29 cellular contexts compared by ENCODE assay signal in the genomic region with DNA sequence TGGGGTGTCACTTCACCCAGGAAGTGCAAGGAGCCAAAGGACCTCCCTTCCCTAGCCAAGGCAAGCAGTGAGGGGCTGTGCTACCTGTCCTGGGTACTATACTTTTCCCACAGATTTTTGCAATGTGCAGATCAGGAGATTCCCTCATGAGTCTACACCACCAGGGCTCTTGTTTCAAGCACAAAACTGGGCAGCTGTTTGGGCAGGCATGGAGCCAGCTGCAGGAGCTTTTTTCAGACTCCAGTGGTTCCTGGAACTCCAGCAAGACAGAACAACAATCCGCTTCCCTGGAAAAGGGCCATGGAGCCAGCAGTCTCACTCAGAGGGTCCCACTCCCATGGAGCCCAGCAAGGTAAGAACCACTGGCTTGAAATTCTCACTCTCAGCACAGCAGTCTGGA.
"Had no signal": no experiment of that assay in that cellular context is flagged by ENCODE, and none has a peak within 500 bp of the region (broad histone marks: within the 10 kb centered on the region; RNA-seq: fewer than 3 reads in every experiment).

No MANE protein-coding gene starts in this region.

- H3K27ac Mint-ChIP-seq: stimulated activated effector memory CD8-positive, alpha-beta T cell treated with anti-CD3 and anti-CD28 coated beads, Interleukin-12 subunit alpha, Interleukin-12 subunit beta, amount 100 ng/mL, for 72 hours; stimulated activated memory B cell treated with anti-CD40 and anti-IgM and Interleukin-4, amounts not matched to agents 10 μg/mL and 1 μg/mL and 100 μg/mL, for 72 hours; stimulated activated naive B cell treated with anti-CD40 and anti-IgM and Interleukin-4, amounts not matched to agents 10 μg/mL and 1 μg/mL and 100 μg/mL, for 72 hours; stimulated activated naive CD8-positive, alpha-beta T cell treated with anti-CD3 and anti-CD28 coated beads, Interleukin-15, amount 100 ng/mL, for 72 hours; stimulated activated naive CD8-positive, alpha-beta T cell treated with anti-CD3 and anti-CD28 coated beads, Interleukin-15, Interleukin-2, amounts not matched to agents 100 ng/mL and 50 ng/mL, for 24 hours; type B pancreatic cell had no signal

- DNase-seq: stimulated activated CD4-positive, alpha-beta T cell treated with anti-CD3 and anti-CD28 coated beads, Interleukin-2, amount 100 ng/mL, for 48 hours; stimulated activated CD4-positive, alpha-beta T cell treated with anti-CD3 and anti-CD28 coated beads, Interleukin-4, amount 100 ng/mL, for 1 hour; stimulated activated CD4-positive, alpha-beta T cell treated with anti-CD3 and anti-CD28 coated beads, Interleukin-4, amount 100 ng/mL, for 24 hours; stimulated activated CD4-positive, alpha-beta T cell treated with anti-CD3 and anti-CD28 coated beads, Interleukin-4, amount 100 ng/mL, for 4 hours; stimulated activated CD8-positive, alpha-beta memory T cell treated with anti-CD3 and anti-CD28 coated beads, Interleukin-4, amount 100 ng/mL, for 48 hours; stimulated activated naive B cell treated with anti-CD40 and anti-IgM and Interleukin-4, amounts not matched to agents 10 μg/mL and 1 μg/mL and 100 μg/mL, for 72 hours; stimulated activated naive CD4-positive, alpha-beta T cell; stimulated activated naive CD4-positive, alpha-beta T cell treated with Interleukin-2 at 50 U/mL for 16 hours; stimulated activated naive CD8-positive, alpha-beta T cell treated with anti-CD3 and anti-CD28 coated beads, Interleukin-15, amount 100 ng/mL, for 72 hours; stimulated activated naive CD8-positive, alpha-beta T cell treated with anti-CD3 and anti-CD28 coated beads, Interleukin-15, Interleukin-2, amounts not matched to agents 100 U/mL and 50 U/mL, for 24 hours; stomach; substantia nigra; testis; thyroid gland; tibial artery; transverse colon; trophoblast cell; upper lobe of left lung; upper lobe of right lung; uterus had no signal

- H3K4me3 Mint-ChIP-seq: stimulated activated effector memory CD8-positive, alpha-beta T cell treated with anti-CD3 and anti-CD28 coated beads, Interleukin-12 subunit alpha, Interleukin-12 subunit beta, amount 100 ng/mL, for 72 hours; stimulated activated memory B cell treated with anti-CD40 and anti-IgM and Interleukin-4, amounts not matched to agents 10 μg/mL and 1 μg/mL and 100 μg/mL, for 72 hours; stimulated activated naive B cell treated with anti-CD40 and anti-IgM and Interleukin-4, amounts not matched to agents 10 μg/mL and 1 μg/mL and 100 μg/mL, for 72 hours; stimulated activated naive CD8-positive, alpha-beta T cell treated with anti-CD3 and anti-CD28 coated beads, Interleukin-15, amount 100 ng/mL, for 72 hours; stimulated activated naive CD8-positive, alpha-beta T cell treated with anti-CD3 and anti-CD28 coated beads, Interleukin-15, Interleukin-2, amounts not matched to agents 100 ng/mL and 50 ng/mL, for 24 hours; type B pancreatic cell had no signal

- H3K36me3 Mint-ChIP-seq: stimulated activated effector memory CD8-positive, alpha-beta T cell treated with anti-CD3 and anti-CD28 coated beads, Interleukin-12 subunit alpha, Interleukin-12 subunit beta, amount 100 ng/mL, for 72 hours; stimulated activated memory B cell treated with anti-CD40 and anti-IgM and Interleukin-4, amounts not matched to agents 10 μg/mL and 1 μg/mL and 100 μg/mL, for 72 hours; stimulated activated naive B cell treated with anti-CD40 and anti-IgM and Interleukin-4, amounts not matched to agents 10 μg/mL and 1 μg/mL and 100 μg/mL, for 72 hours; type B pancreatic cell had no signal

- H3K4me1 ChIP-seq: stomach, suprapubic skin, testis, thyroid gland, tibial artery, tibial nerve, transverse colon, upper lobe of left lung, upper lobe of right lung, uterus, vagina had no signal

- H3K4me1 Mint-ChIP-seq: stimulated activated effector memory CD8-positive, alpha-beta T cell treated with anti-CD3 and anti-CD28 coated beads, Interleukin-12 subunit alpha, Interleukin-12 subunit beta, amount 100 ng/mL, for 72 hours; stimulated activated memory B cell treated with anti-CD40 and anti-IgM and Interleukin-4, amounts not matched to agents 10 μg/mL and 1 μg/mL and 100 μg/mL, for 72 hours; stimulated activated naive B cell treated with anti-CD40 and anti-IgM and Interleukin-4, amounts not matched to agents 10 μg/mL and 1 μg/mL and 100 μg/mL, for 72 hours; stimulated activated naive CD8-positive, alpha-beta T cell treated with anti-CD3 and anti-CD28 coated beads, Interleukin-15, amount 100 ng/mL, for 72 hours had no signal

- H3K27ac ChIP-seq: stomach, suprapubic skin, testis, thoracic aorta, thyroid gland, tibial artery, tibial nerve, transverse colon, upper lobe of left lung, upper lobe of right lung, uterus, vagina had no signal

- H3K9me3 ChIP-seq: testis, thoracic aorta, thyroid gland, uterus, vagina had no signal

- H3K4me3 ChIP-seq: stomach, suprapubic skin, testis, thoracic aorta, thyroid gland, tibial artery, tibial nerve, transverse colon, upper lobe of left lung, upper lobe of right lung, uterus, vagina had no signal

- H3K27me3 Mint-ChIP-seq: stimulated activated memory B cell treated with anti-CD40 and anti-IgM and Interleukin-4, amounts not matched to agents 10 μg/mL and 1 μg/mL and 100 μg/mL, for 72 hours; stimulated activated naive B cell treated with anti-CD40 and anti-IgM and Interleukin-4, amounts not matched to agents 10 μg/mL and 1 μg/mL and 100 μg/mL, for 72 hours; stimulated activated naive CD8-positive, alpha-beta T cell treated with anti-CD3 and anti-CD28 coated beads, Interleukin-15, amount 100 ng/mL, for 72 hours; stimulated activated naive CD8-positive, alpha-beta T cell treated with anti-CD3 and anti-CD28 coated beads, Interleukin-15, Interleukin-2, amounts not matched to agents 100 ng/mL and 50 ng/mL, for 24 hours; type B pancreatic cell had no signal

- H3K36me3 ChIP-seq: stomach, suprapubic skin, thoracic aorta, thyroid gland, tibial artery, tibial nerve, transverse colon, upper lobe of left lung, upper lobe of right lung, uterus, vagina had no signal

- H3K27me3 ChIP-seq: stomach, suprapubic skin, testis, thyroid gland, tibial artery, tibial nerve, transverse colon, upper lobe of left lung, upper lobe of right lung, uterus, vagina had no signal

- FAIRE-seq: urothelium cell line had no signal

- ATAC-seq: stimulated activated effector memory CD8-positive, alpha-beta T cell treated with anti-CD3 and anti-CD28 coated beads, Interleukin-12 subunit alpha, Interleukin-12 subunit beta, amount 100 ng/mL, for 72 hours; stimulated activated naive B cell treated with anti-CD40 and anti-IgM and Interleukin-4, amounts not matched to agents 10 μg/mL and 1 μg/mL and 100 μg/mL, for 72 hours; stimulated activated naive CD8-positive, alpha-beta T cell treated with anti-CD3 and anti-CD28 coated beads, Interleukin-15, amount 100 ng/mL, for 72 hours; stimulated activated naive CD8-positive, alpha-beta T cell treated with anti-CD3 and anti-CD28 coated beads, Interleukin-15, Interleukin-2, amounts not matched to agents 100 U/mL and 50 U/mL, for 24 hours; upper lobe of right lung had no signal
